Comparison of ENCODE assay signal across 2 cellular contexts in the genomic region with DNA sequence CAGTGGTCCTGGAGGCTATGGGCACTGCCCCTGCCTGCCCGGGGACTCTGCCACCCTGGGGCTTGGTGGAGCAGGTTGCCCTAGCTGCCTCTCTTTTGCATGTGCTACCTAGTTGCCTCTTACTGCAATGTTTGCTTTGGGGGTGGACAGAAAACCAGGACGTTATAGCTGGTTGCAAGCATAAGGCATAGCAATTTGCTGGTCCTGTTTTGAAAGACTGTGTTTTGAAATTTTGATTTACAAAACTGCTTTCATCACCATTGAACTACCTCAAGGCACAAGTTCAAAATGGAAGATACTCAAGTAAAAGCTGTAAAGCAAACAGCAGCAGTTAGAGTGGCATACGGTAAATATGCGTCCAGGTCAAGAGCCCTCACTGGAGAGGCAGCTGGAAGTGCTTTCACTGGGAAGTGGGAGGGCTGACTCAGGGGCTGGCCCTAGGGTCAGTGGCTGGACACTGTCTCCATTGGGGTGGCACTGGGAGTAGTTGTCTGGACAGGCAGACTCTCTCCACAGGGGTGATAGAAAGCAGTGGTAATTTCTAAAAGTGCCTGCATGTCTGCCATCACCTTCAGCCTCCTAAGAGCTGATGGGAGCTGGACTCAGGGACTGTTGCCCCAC.
A peak's percentile ranks its signal among the peaks of the same experiment; 100 is the strongest.
TF ChIP-seq lines count a peak whose summit lies in the region.

No MANE protein-coding gene starts in this region.

TF ChIP-seq in HepG2, 621 proteins besides CTCF, POLR2A, EP300 and RAD21 (continued from another document):
- TF ChIP-seq ZNF281 (CRISPR knock-in tag; IDR thresholded peaks at IDR 0.05; ENCODE audit: borderline replicate concordance) (peak; percentile 36; the same call in 1 of the 2 replicates), ZNF7 (CRISPR knock-in tag; IDR thresholded peaks at IDR 0.05) (peak; percentile 60)
- TF ChIP-seq, protein P1, sequence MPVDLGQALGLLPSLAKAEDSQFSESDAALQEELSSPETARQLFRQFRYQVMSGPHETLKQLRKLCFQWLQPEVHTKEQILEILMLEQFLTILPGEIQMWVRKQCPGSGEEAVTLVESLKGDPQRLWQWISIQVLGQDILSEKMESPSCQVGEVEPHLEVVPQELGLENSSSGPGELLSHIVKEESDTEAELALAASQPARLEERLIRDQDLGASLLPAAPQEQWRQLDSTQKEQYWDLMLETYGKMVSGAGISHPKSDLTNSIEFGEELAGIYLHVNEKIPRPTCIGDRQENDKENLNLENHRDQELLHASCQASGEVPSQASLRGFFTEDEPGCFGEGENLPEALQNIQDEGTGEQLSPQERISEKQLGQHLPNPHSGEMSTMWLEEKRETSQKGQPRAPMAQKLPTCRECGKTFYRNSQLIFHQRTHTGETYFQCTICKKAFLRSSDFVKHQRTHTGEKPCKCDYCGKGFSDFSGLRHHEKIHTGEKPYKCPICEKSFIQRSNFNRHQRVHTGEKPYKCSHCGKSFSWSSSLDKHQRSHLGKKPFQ (CRISPR knock-in tag; IDR thresholded peaks at IDR 0.05; ENCODE audit: insufficient replicate concordance) = no peak
TF ChIP-seq in HepG2: peak in this region for 2.

TF ChIP-seq in WTC11, 78 proteins besides CTCF, POLR2A, EP300 and RAD21 (continued from another document):
- TF ChIP-seq ERG (CRISPR knock-in tag; IDR thresholded peaks at IDR 0.05) (no peak), NFATC4 (CRISPR knock-in tag; IDR thresholded peaks at IDR 0.05) (no peak), MLX (CRISPR knock-in tag; IDR thresholded peaks at IDR 0.05) (no peak), ATF1 (CRISPR knock-in tag; IDR thresholded peaks at IDR 0.05) (no peak), ZMAT4 (CRISPR knock-in tag; IDR thresholded peaks at IDR 0.05) (no peak), TEAD1 (CRISPR knock-in tag; IDR thresholded peaks at IDR 0.05) (no peak), OVOL2 (CRISPR knock-in tag; IDR thresholded peaks at IDR 0.05; ENCODE audit: borderline replicate concordance) (no peak), ELF4 (CRISPR knock-in tag; IDR thresholded peaks at IDR 0.05; ENCODE audit: low read depth) (no peak), JAZF1 (CRISPR knock-in tag; IDR thresholded peaks at IDR 0.05) (no peak), NR2C2 (CRISPR knock-in tag; IDR thresholded peaks at IDR 0.05) (no peak), STAT6 (CRISPR knock-in tag; conservative IDR thresholded peaks at IDR 0.05; ENCODE audit: low read depth) (no peak)
- TF ChIP-seq, protein P2, sequence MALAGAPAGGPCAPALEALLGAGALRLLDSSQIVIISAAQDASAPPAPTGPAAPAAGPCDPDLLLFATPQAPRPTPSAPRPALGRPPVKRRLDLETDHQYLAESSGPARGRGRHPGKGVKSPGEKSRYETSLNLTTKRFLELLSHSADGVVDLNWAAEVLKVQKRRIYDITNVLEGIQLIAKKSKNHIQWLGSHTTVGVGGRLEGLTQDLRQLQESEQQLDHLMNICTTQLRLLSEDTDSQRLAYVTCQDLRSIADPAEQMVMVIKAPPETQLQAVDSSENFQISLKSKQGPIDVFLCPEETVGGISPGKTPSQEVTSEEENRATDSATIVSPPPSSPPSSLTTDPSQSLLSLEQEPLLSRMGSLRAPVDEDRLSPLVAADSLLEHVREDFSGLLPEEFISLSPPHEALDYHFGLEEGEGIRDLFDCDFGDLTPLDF (CRISPR knock-in tag; IDR thresholded peaks at IDR 0.05) = no peak
